17 cellular contexts compared by ENCODE assay signal in genomic region chr17:58319181-58320162, GRCh38. TPM values are rescaled to one million over a fixed set of nuclear protein-coding genes. Genes with fewer than 3 reads are reported as not detected.
DNase-seq lines count a peak whose midpoint lies in the region; TF ChIP-seq lines count a peak whose summit lies in the region.
"Had no signal": no experiment of that assay in that cellular context is flagged by ENCODE, and none has a peak within 500 bp of the region (broad histone marks: within the 10 kb centered on the region; RNA-seq: fewer than 3 reads in every experiment).

No MANE protein-coding gene starts in this region.

- no peak overlapping the region for H3K4me2 ChIP-seq in osteoblast (ENCODE audit: insufficient read depth, low read length)

- no peaks in the 10 kb centered on the region for H4K20me1 ChIP-seq in osteoblast (ENCODE audit: insufficient read depth, low read length)

- no peaks in the 10 kb centered on the region for H3K36me3 ChIP-seq in CD8-positive, alpha-beta memory T cell (ENCODE audit: insufficient read depth, low read length)
- no peaks in the 10 kb centered on the region for H3K36me3 ChIP-seq in osteoblast (ENCODE audit: insufficient read depth, low read length)
- H3K36me3 ChIP-seq: SJCRH30 had no signal

- CTCF ChIA-PET in CD8-positive, alpha-beta memory T cell (lab: Charles Lee) = interaction anchor here (0.9 to 15.4 kb wide), 5 partner anchors 8 to 98 kb away, joined by 3 to 504 read pairs (median 97); partner anchors contain the start of genes RNF43, SUPT4H1 and TSPOAP1

- no peak overlapping the region for H3K4me3 ChIP-seq in CD8-positive, alpha-beta memory T cell (ENCODE audit: low read length)
- no peak overlapping the region for H3K4me3 ChIP-seq in osteoblast (ENCODE audit: insufficient read depth, low read length)
- H3K4me3 ChIP-seq: GM12878, SJCRH30 had no signal

- H3K27me3 ChIP-seq in CD8-positive, alpha-beta memory T cell (ENCODE audit: insufficient read depth, low read length, poor library complexity, severe bottlenecking) = no peaks in the 10 kb centered on the region
- peaks cover 6% of the 10 kb centered on the region for H3K27me3 ChIP-seq in osteoblast (ENCODE audit: insufficient read depth, low read length)
- H3K27me3 ChIP-seq: SJCRH30 had no signal

- no peaks in the 10 kb centered on the region for H3K9me3 ChIP-seq in CD8-positive, alpha-beta memory T cell (ENCODE audit: low read length)
- no peaks in the 10 kb centered on the region for H3K9me3 ChIP-seq in osteoblast (ENCODE audit: low read depth, low read length)
- H3K9me3 ChIP-seq: Caco-2, SJCRH30 had no signal

- POLR2A ChIA-PET in CD8-positive, alpha-beta memory T cell (lab: Charles Lee) = interaction anchor here (2.3 to 3.1 kb wide), 5 partner anchors 8 to 33 kb away, joined by 12 to 72 read pairs (median 47); partner anchors contain the start of genes SUPT4H1 and TSPOAP1

- H2AFZ ChIP-seq in osteoblast (ENCODE audit: low read length) = no peak overlapping the region
- H2AFZ ChIP-seq: parathyroid adenoma had no signal

- H3K4me1 Mint-ChIP-seq in CD8-positive, alpha-beta memory T cell = peaks cover 16 to 29% (median 18%) of the 10 kb centered on the region in 3 donors
- no peaks in the 10 kb centered on the region for H3K4me1 Mint-ChIP-seq in chondrocyte (ENCODE audit: low read depth)

- TF ChIP-seq CTCF in chondrocyte (IDR thresholded peaks at IDR 0.05) = no peak
- no peak for TF ChIP-seq CTCF in osteoblast (IDR thresholded peaks at IDR 0.05; ENCODE audit: extremely low read depth, low read depth, low read length)

- no peak overlapping the region for H3K27ac ChIP-seq in CD8-positive, alpha-beta memory T cell (ENCODE audit: low read depth, low read length)
- H3K27ac ChIP-seq in osteoblast (ENCODE audit: low read depth, low read length) = no peak overlapping the region
- H3K27ac ChIP-seq: parathyroid adenoma, SJCRH30 had no signal

- no peaks in the 10 kb centered on the region for H3K9me3 Mint-ChIP-seq in CD8-positive, alpha-beta memory T cell
- H3K9me3 Mint-ChIP-seq in chondrocyte (ENCODE audit: low read depth) = no peaks in the 10 kb centered on the region
- H3K9me3 Mint-ChIP-seq: activated CD4-positive, alpha-beta T cell treated with anti-CD3 and anti-CD28 coated beads, Interleukin-2, amount 10 ng/mL, durations not matched to agents 7 days and 5 days; activated naive CD8-positive, alpha-beta T cell treated with anti-CD3 and anti-CD28 coated beads for 36 hours; stimulated activated naive CD8-positive, alpha-beta T cell treated with anti-CD3 and anti-CD28 coated beads, Interleukin-15, Interleukin-2, amounts not matched to agents 100 ng/mL and 50 ng/mL, for 24 hours had no signal

- H3K36me3 Mint-ChIP-seq in CD8-positive, alpha-beta memory T cell = peaks cover 0 to 44% (median 5%) of the 10 kb centered on the region in 3 donors
- H3K36me3 Mint-ChIP-seq in chondrocyte (ENCODE audit: low read depth) = no peaks in the 10 kb centered on the region

- no peaks in the 10 kb centered on the region for H3K79me2 ChIP-seq in osteoblast (ENCODE audit: insufficient read depth, low read length)
- H3K79me2 ChIP-seq: parathyroid adenoma had no signal

- H3K27me3 Mint-ChIP-seq in CD8-positive, alpha-beta memory T cell = no peaks in the 10 kb centered on the region
- peaks cover 13% of the 10 kb centered on the region for H3K27me3 Mint-ChIP-seq in chondrocyte (ENCODE audit: low read depth)
- H3K27me3 Mint-ChIP-seq: activated CD4-positive, alpha-beta T cell treated with anti-CD3 and anti-CD28 coated beads, Interleukin-2, amount 10 ng/mL, durations not matched to agents 7 days and 5 days; activated naive CD8-positive, alpha-beta T cell treated with anti-CD3 and anti-CD28 coated beads for 36 hours; stimulated activated naive CD8-positive, alpha-beta T cell treated with anti-CD3 and anti-CD28 coated beads, Interleukin-15, Interleukin-2, amounts not matched to agents 100 ng/mL and 50 ng/mL, for 24 hours had no signal

- DNase-seq in activated CD8-positive, alpha-beta memory T cell treated with anti-CD3 and anti-CD28 coated beads, Interleukin-2, amount 50 U/mL, for 4 hours = peak; percentile 13
- no peak for DNase-seq in activated CD8-positive, alpha-beta memory T cell treated with anti-CD3 and anti-CD28 coated beads for 24 hours
- peak in 1 of 5 donors; percentile 44 for DNase-seq in CD8-positive, alpha-beta memory T cell
- DNase-seq in chondrocyte (ENCODE audit: low spot score) = peak; percentile 82
- DNase-seq in osteoblast (ENCODE audit: insufficient read length, low spot score, missing footprints) = peak; percentile 74
- no peak for DNase-seq in hepatic stellate cell (ENCODE audit: low spot score)
- DNase-seq in T-helper 9 cell = no peak
- no peak for DNase-seq in NCI-H524 (lab: John Stamatoyannopoulos, UW)
- DNase-seq: activated CD4-positive, alpha-beta T cell treated with anti-CD3 and anti-CD28 coated beads, Interleukin-2, amount 10 ng/mL, durations not matched to agents 7 days and 5 days; activated naive CD8-positive, alpha-beta T cell treated with anti-CD3 and anti-CD28 coated beads for 36 hours; NCI-H2029 treated with DMSO at 0.1 percent for 48 hours; NCI-H526; SJCRH30 had no signal

- no peak overlapping the region for H3K4me3 Mint-ChIP-seq in CD8-positive, alpha-beta memory T cell
- H3K4me3 Mint-ChIP-seq in chondrocyte (ENCODE audit: unreplicated experiment) = no peak overlapping the region
- H3K4me3 Mint-ChIP-seq: activated CD4-positive, alpha-beta T cell treated with anti-CD3 and anti-CD28 coated beads, Interleukin-2, amount 10 ng/mL, durations not matched to agents 7 days and 5 days; activated naive CD8-positive, alpha-beta T cell treated with anti-CD3 and anti-CD28 coated beads for 36 hours had no signal

- H3K4me1 ChIP-seq in CD8-positive, alpha-beta memory T cell (ENCODE audit: insufficient read depth, low read length) = peaks cover 13% of the 10 kb centered on the region
- no peaks in the 10 kb centered on the region for H3K4me1 ChIP-seq in osteoblast (ENCODE audit: insufficient read depth, low read length)

- H3K27ac Mint-ChIP-seq in CD8-positive, alpha-beta memory T cell = peak overlapping the region in 6 of 8 donors; percentile 15 to 87 (median 58)
- no peak overlapping the region for H3K27ac Mint-ChIP-seq in chondrocyte (ENCODE audit: unreplicated experiment)
- H3K27ac Mint-ChIP-seq: activated naive CD8-positive, alpha-beta T cell treated with anti-CD3 and anti-CD28 coated beads for 36 hours had no signal

RNA-seq across cellular contexts. Expression of gene TSPOAP1, which starts 9.1 kb away (rescaled TPM):
- total RNA-seq in CD8-positive, alpha-beta memory T cell = 10 to 100 TPM; 14.4 to 15.0 TPM
- polyA plus RNA-seq in CD8-positive, alpha-beta memory T cell = 4.0 TPM
- 1.3 to 2.0 TPM in 2 of 3 replicates, not detected in the other for total RNA-seq in chondrocyte
- total RNA-seq in osteoblast = 3.8 and 4.3 TPM in 2 replicates

RNA-seq across cellular contexts. Expression of gene SUPT4H1, which starts 32.5 kb away (rescaled TPM):
- total RNA-seq in CD8-positive, alpha-beta memory T cell = 100 to 1,000 TPM; 145 to 149 TPM
- polyA plus RNA-seq in CD8-positive, alpha-beta memory T cell = 97.5 TPM
- total RNA-seq in chondrocyte = 57.4 to 71.8 TPM (median 62.9 TPM) in 3 replicates
- 49.9 and 60.7 TPM in 2 replicates for total RNA-seq in osteoblast

RNA-seq across cellular contexts. Expression of gene MPO, which starts 38.7 kb away (rescaled TPM):
- not detected for total RNA-seq in CD8-positive, alpha-beta memory T cell
- not detected for polyA plus RNA-seq in CD8-positive, alpha-beta memory T cell
- total RNA-seq in chondrocyte = not detected in 3 replicates
- total RNA-seq in osteoblast = under 0.01 TPM in 1 of 2 replicates, not detected in the other
- total RNA-seq: activated CD4-positive, alpha-beta T cell treated with anti-CD3 and anti-CD28 coated beads, Interleukin-2, amount 10 ng/mL, durations not matched to agents 7 days and 5 days; activated naive CD8-positive, alpha-beta T cell treated with anti-CD3 and anti-CD28 coated beads for 36 hours had no signal

Comparison
In these comparisons a context has a peak if more than half of its experiments do, and no peak if none do; other contexts are left out.
1. DNase-seq: peak in activated CD8-positive, alpha-beta memory T cell treated with anti-CD3 and anti-CD28 coated beads, Interleukin-2, amount 50 U/mL, for 4 hours (single experiment), chondrocyte (single experiment) and osteoblast (single experiment); none in activated CD8-positive, alpha-beta memory T cell treated with anti-CD3 and anti-CD28 coated beads for 24 hours (single experiment), hepatic stellate cell (single experiment), T-helper 9 cell (single experiment) and NCI-H524 (0 of 2).